ENCODE assay signal across 1 cellular context in genomic region chr6:87589693-87590416, GRCh38.
TF ChIP-seq lines count a peak whose summit lies in the region.

TSS of gene ORC3 (plus strand) at chr6:87590135. CDS start at chr6:87590169, 34 bp downstream.
TSS of gene RARS2 (minus strand) at chr6:87589987. CDS start at chr6:87589957, 30 bp downstream.

TF ChIP-seq in H1, 55 proteins besides CTCF, POLR2A, EP300 and RAD21 (continued from another document):
- TF ChIP-seq CREB1 (IDR thresholded peaks at IDR 0.05) (peak; percentile 56), SIN3A (conservative IDR thresholded peaks at IDR 0.05 in 1 of 2, IDR thresholded peaks at IDR 0.05 in 1 of 2; ENCODE audit: low read depth in 1 of 2, low read length in 2 of 2) (peak; percentile 54 to 63; a peak in 2 of 4 replicates), RXRA (IDR thresholded peaks at IDR 0.05; ENCODE audit: insufficient read depth, low read depth, low read length) (no peak), SRF (IDR thresholded peaks at IDR 0.05; ENCODE audit: low read depth, low read length) (no peak), KDM5A (IDR thresholded peaks at IDR 0.05; ENCODE audit: low read length) (0 out of 2 replicates have a peak, but pooled peaks have one; percentile 37), TEAD4 (IDR thresholded peaks at IDR 0.05; ENCODE audit: low read depth, low read length) (0 out of 2 replicates have a peak, but pooled peaks have one; percentile 16), RNF2 (IDR thresholded peaks at IDR 0.05; ENCODE audit: borderline replicate concordance, low read depth, low read length, missing control alignments, poor library complexity, severe bottlenecking) (no peak), MAX (IDR thresholded peaks at IDR 0.05) (0 out of 2 replicates have a peak, but pooled peaks have one; percentile 50), CBX8 (IDR thresholded peaks at IDR 0.05; ENCODE audit: borderline replicate concordance, low read depth, low read length) (no peak), SAP30 (IDR thresholded peaks at IDR 0.05; ENCODE audit: insufficient read depth, insufficient replicate concordance, low read length) (peak; percentile 87), SP2 (IDR thresholded peaks at IDR 0.05; ENCODE audit: low read length) (peak; percentile 26; the same call in 1 of the 2 replicates), YY1 (IDR thresholded peaks at IDR 0.05; ENCODE audit: low read depth, low read length) (0 out of 2 replicates have a peak, but pooled peaks have one; percentile 67), SUZ12 (IDR thresholded peaks at IDR 0.05; ENCODE audit: low read length) (no peak), KDM4A (IDR thresholded peaks at IDR 0.05; ENCODE audit: low read depth, low read length, severe bottlenecking) (peak; percentile 90), POLR2AphosphoS5 (IDR thresholded peaks at IDR 0.05; ENCODE audit: low read depth, low read length) (peak; percentile 98), EZH2 (IDR thresholded peaks at IDR 0.05; ENCODE audit: low read depth, low read length, severe bottlenecking) (no peak), POU5F1 (IDR thresholded peaks at IDR 0.05; ENCODE audit: low read depth, low read length) (no peak), CHD7 (IDR thresholded peaks at IDR 0.05; ENCODE audit: insufficient replicate concordance, low read length) (no peak), GABPA (IDR thresholded peaks at IDR 0.05; ENCODE audit: borderline replicate concordance, insufficient read depth, low read length) (peak; percentile 89), TAF7 (optimal IDR thresholded peaks at IDR 0.05; ENCODE audit: borderline replicate concordance, low read depth, low read length) (peak; percentile 72), ATF2 (IDR thresholded peaks at IDR 0.05; ENCODE audit: low read length) (no peak), SIX5 (IDR thresholded peaks at IDR 0.05; ENCODE audit: low read depth, low read length) (no peak), E2F6 (IDR thresholded peaks at IDR 0.05) (peak; percentile 84), PHF8 (conservative IDR thresholded peaks at IDR 0.05; ENCODE audit: low read depth, low read length) (peak; percentile 97), TAF1 (IDR thresholded peaks at IDR 0.05; ENCODE audit: low read depth, low read length) (peak; percentile 93), CEBPB (IDR thresholded peaks at IDR 0.05; ENCODE audit: low read depth, low read length) (no peak), GTF2F1 (IDR thresholded peaks at IDR 0.05; ENCODE audit: borderline replicate concordance, low read depth, low read length) (no peak; the same call in 1 of the 2 replicates), CHD2 (IDR thresholded peaks at IDR 0.05; ENCODE audit: low read length) (0 out of 2 replicates have a peak, but pooled peaks have one; percentile 13), FOSL1 (IDR thresholded peaks at IDR 0.05; ENCODE audit: insufficient read depth, low read depth, low read length) (no peak), BRCA1 (IDR thresholded peaks at IDR 0.05; ENCODE audit: low read depth, low read length) (no peak), HDAC2 (IDR thresholded peaks at IDR 0.05; ENCODE audit: borderline replicate concordance in 1 of 2, low read depth in 2 of 2, low read length in 2 of 2) (peak in 1 of 2 experiments; percentile 82; a peak in 1 of 4 replicates), RBBP5 (IDR thresholded peaks at IDR 0.05; ENCODE audit: borderline replicate concordance, low read depth, low read length) (peak; percentile 99), ASH2L (IDR thresholded peaks at IDR 0.05; ENCODE audit: low read length) (peak; percentile 92), KDM1A (IDR thresholded peaks at IDR 0.05; ENCODE audit: borderline replicate concordance, low read length) (no peak), TCF12 (IDR thresholded peaks at IDR 0.05; ENCODE audit: low read depth, low read length) (no peak), ZNF274 (IDR thresholded peaks at IDR 0.05; ENCODE audit: borderline replicate concordance, extremely low read depth, low read length) (no peak), CBX5 (IDR thresholded peaks at IDR 0.05; ENCODE audit: low read depth, low read length) (no peak)
